In the genomic region with DNA sequence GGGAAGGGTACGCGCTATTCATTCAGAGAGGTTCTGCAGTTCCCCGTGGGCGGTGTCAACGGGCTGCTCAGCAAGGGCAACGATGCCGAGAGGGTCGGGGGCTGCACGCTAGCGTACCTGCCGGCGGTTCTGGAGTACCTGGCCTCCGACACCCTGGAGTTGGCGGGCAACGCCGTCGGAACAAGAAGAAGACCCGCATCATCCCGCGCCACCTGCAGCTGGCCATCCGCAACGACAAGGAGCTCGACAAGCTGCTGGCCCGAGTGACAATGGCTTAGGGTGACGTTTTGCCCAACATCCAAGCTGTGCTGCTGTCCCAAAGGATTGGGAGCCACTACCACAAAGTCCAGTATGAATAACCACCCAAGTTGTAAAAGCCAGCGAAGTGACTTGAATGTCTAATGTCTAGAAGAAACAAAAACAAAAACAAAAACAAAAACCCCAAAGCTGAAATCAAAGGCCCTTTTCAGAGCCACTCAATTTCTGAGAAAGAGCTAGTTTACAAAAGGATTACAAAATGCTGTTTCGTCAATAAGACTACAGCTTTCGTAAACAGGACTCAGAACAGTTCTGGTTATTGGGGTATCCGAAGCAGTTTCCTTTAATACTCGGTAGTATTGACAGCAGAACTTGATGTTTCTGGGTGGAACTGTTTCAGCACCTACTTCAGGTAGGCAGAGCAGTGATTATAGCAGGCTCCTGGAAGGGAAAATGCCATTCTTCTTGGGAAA, we compare ENCODE assay signal across 28 cellular contexts. TPM values are rescaled to one million over a fixed set of nuclear protein-coding genes. Genes with fewer than 3 reads are reported as not detected.
DNase-seq lines count a peak whose midpoint lies in the region; ATAC-seq, FAIRE-seq and TF ChIP-seq lines count a peak whose summit lies in the region.
"Had no signal": no experiment of that assay in that cellular context is flagged by ENCODE, and none has a peak within 500 bp of the region (broad histone marks: within the 10 kb centered on the region; RNA-seq: fewer than 3 reads in every experiment).

No MANE protein-coding gene starts in this region.

- FAIRE-seq in HepG2 (lab: Jason Lieb, UNC) (no peak), K562 (lab: Jason Lieb, UNC) (no peak)
- FAIRE-seq: RCC 7860 had no signal

- H3K9me1 ChIP-seq in K562 (ENCODE audit: control insufficient read depth, insufficient read depth, low read length) = no peaks in the 10 kb centered on the region

- H4K20me1 ChIP-seq in HepG2 (ENCODE audit: insufficient read depth, low read length) (no peaks in the 10 kb centered on the region), K562 (replicated peaks; ENCODE audit: control insufficient read depth, insufficient read depth, low read length) (no peaks in the 10 kb centered on the region), smooth muscle cell (ENCODE audit: low read depth) (no peaks in the 10 kb centered on the region)

- no peak for DNase-seq in HepG2 (ENCODE audit: low spot score)
- peak in 1 of 4 experiments; percentile 14 for DNase-seq in K562 (ENCODE audit: extremely low read depth in 1 of 4, low spot score in 3 of 4)
- peak; percentile 31 for DNase-seq in iPS-NIHi7 (ENCODE audit: extremely low spot score)
- no peak for DNase-seq in smooth muscle cell (lab: John Stamatoyannopoulos, UW; ENCODE audit: unreplicated experiment)
- no peak for DNase-seq in activated naive CD4-positive, alpha-beta T cell treated with anti-CD3 and anti-CD28 coated beads, Interleukin-2, amount 50 U/mL, for 16 hours
- DNase-seq: AML-193; C1 segment of cervical spinal cord; Calu3; CD8-positive, alpha-beta T cell; EL; GOT3; MG63; NCI-H1048; NCI-H1417 treated with DMSO at 0.1 percent for 48 hours; NCI-H187; NCI-H2107; NCI-H446 treated with DMSO at 0.1 percent for 48 hours; NCI-H526 treated with DMSO at 0.1 percent for 48 hours; OCI-M1; Right ventricle myocardium superior had no signal

- CTCF ChIA-PET in HepG2 (lab: Yijun Ruan, JAX; ENCODE audit: low intra/inter-chr PET ratio, low total read pairs) = no interaction called here
- CTCF ChIA-PET in K562 (lab: Yijun Ruan, JAX; ENCODE audit: low intra/inter-chr PET ratio) = no interaction called here

- BruUV-seq in HepG2 (replicated peaks; lab: Mats Ljungman, UMichigan) (no TSS peak), K562 (replicated peaks; lab: Mats Ljungman, UMichigan) (no TSS peak)

- H3K4me2 ChIP-seq in HepG2 (ENCODE audit: low read depth, low read length) (no peak overlapping the region), K562 (ENCODE audit: insufficient read depth, low read length) (0 out of 2 replicates have a peak overlapping the region, but pooled peaks have one; percentile 3), smooth muscle cell (no peak overlapping the region)

- H2AFZ ChIP-seq in HepG2 (ENCODE audit: low read length) (no peak overlapping the region), K562 (ENCODE audit: low read depth, low read length) (no peak overlapping the region), smooth muscle cell (ENCODE audit: low read depth) (peak overlapping the region; percentile 33)

- H3K9me3 ChIP-seq in liver (ENCODE audit: control insufficient read depth in 4 of 4, low read length in 3 of 4) (peaks cover 0 to 6% (median 2%) of the 10 kb centered on the region in 4 donors), HepG2 (ENCODE audit: low read length) (peaks cover 14% of the 10 kb centered on the region), K562 (replicated peaks; ENCODE audit: control insufficient read depth, insufficient read depth, low read depth, low read length) (no peaks in the 10 kb centered on the region), smooth muscle cell (replicated peaks; ENCODE audit: low read depth) (no peaks in the 10 kb centered on the region)
- H3K9me3 ChIP-seq: MG63 had no signal

- no peaks in the 10 kb centered on the region for H3K27me3 ChIP-seq in liver (ENCODE audit: control insufficient read depth in 4 of 4, insufficient read depth in 4 of 4, low read length in 3 of 4)
- no peaks in the 10 kb centered on the region for H3K27me3 ChIP-seq in HepG2 (ENCODE audit: control insufficient read depth in 1 of 2, insufficient read depth in 2 of 2, low read length in 2 of 2)
- peaks cover 21 to 26% of the 10 kb centered on the region in 2 experiments; a peak in 4 of 5 replicates for H3K27me3 ChIP-seq in K562 (ENCODE audit: control insufficient read depth in 2 of 2, insufficient read depth in 2 of 2, low read length in 2 of 2)
- no peaks in the 10 kb centered on the region for H3K27me3 ChIP-seq in smooth muscle cell (ENCODE audit: low read depth)
- H3K27me3 ChIP-seq: MG63 had no signal

- POLR2A ChIA-PET in HepG2 (lab: Yijun Ruan, JAX) = no interaction called here
- POLR2A ChIA-PET in K562 (lab: Yijun Ruan, JAX) = interaction anchor here (0.8 kb wide), 1 partner anchor 22 kb away, joined by 3 read pairs; the partner anchor contains the start of gene SLC17A4

- ATAC-seq in HepG2 (no peak), K562 (peak; percentile 71), HG03432 (IDR thresholded peaks at IDR 0.05; ENCODE audit: unreplicated experiment) (no peak), GM21529 (IDR thresholded peaks at IDR 0.05; ENCODE audit: unreplicated experiment) (no peak)
- ATAC-seq: CD8-positive, alpha-beta T cell had no signal

- H3K4me3 ChIP-seq in liver (ENCODE audit: low read depth in 1 of 3, low read length in 3 of 3) (no peak overlapping the region), HepG2 (replicated peaks in 1 of 3; ENCODE audit: insufficient read depth in 1 of 3, low read depth in 2 of 3, low read length in 3 of 3) (no peak overlapping the region), K562 (no peak overlapping the region), smooth muscle cell (no peak overlapping the region)
- H3K4me3 ChIP-seq: MG63 had no signal

- H3K9ac ChIP-seq in liver (ENCODE audit: low read depth in 1 of 2, low read length in 2 of 2) (no peak overlapping the region), HepG2 (ENCODE audit: insufficient read depth, low read depth, low read length) (no peak overlapping the region), K562 (ENCODE audit: insufficient read depth in 1 of 2, low read depth in 2 of 2, low read length in 2 of 2) (no peak overlapping the region), smooth muscle cell (ENCODE audit: low read depth) (no peak overlapping the region)

- TF ChIP-seq POLR2A in HepG2 (IDR thresholded peaks at IDR 0.05; ENCODE audit: insufficient read depth in 1 of 2, low read depth in 2 of 2, low read length in 2 of 2) = no peak
- TF ChIP-seq POLR2A in K562 (conservative IDR thresholded peaks at IDR 0.05) = no peak

- no peaks in the 10 kb centered on the region for H3F3A ChIP-seq in smooth muscle cell (ENCODE audit: low read depth)

- TF ChIP-seq CTCF in liver (IDR thresholded peaks at IDR 0.05; ENCODE audit: low read depth, low read length, missing input control) (peak; percentile 7), HepG2 (CRISPR knock-in tag; IDR thresholded peaks at IDR 0.05) (no peak), K562 (IDR thresholded peaks at IDR 0.05 in 2 of 3, conservative IDR thresholded peaks at IDR 0.05 in 1 of 3; ENCODE audit: insufficient read depth in 2 of 3, low read depth in 1 of 3, low read length in 3 of 3) (peak; percentile 22 to 39 (median 32); a peak in 2 of 6 replicates), smooth muscle cell (IDR thresholded peaks at IDR 0.05; ENCODE audit: borderline replicate concordance, insufficient read depth, poor library complexity, severe bottlenecking) (no peak)

- no peaks in the 10 kb centered on the region for H3K36me3 ChIP-seq in liver (ENCODE audit: control insufficient read depth in 4 of 4, insufficient read depth in 3 of 4, low read depth in 1 of 4, low read length in 3 of 4)
- no peaks in the 10 kb centered on the region for H3K36me3 ChIP-seq in HepG2 (replicated peaks in 1 of 2; ENCODE audit: control insufficient read depth in 1 of 2, insufficient read depth in 2 of 2, low read length in 2 of 2)
- H3K36me3 ChIP-seq in K562 (ENCODE audit: control insufficient read depth, insufficient read depth, low read length) = no peaks in the 10 kb centered on the region
- H3K36me3 ChIP-seq in smooth muscle cell (ENCODE audit: low read depth) = no peaks in the 10 kb centered on the region
- H3K36me3 ChIP-seq: MG63 had no signal

- TF ChIP-seq EP300 in HepG2 (IDR thresholded peaks at IDR 0.05; ENCODE audit: low read depth in 2 of 2, low read length in 2 of 2) (no peak), HepG2 (CRISPR knock-in tag; IDR thresholded peaks at IDR 0.05; ENCODE audit: borderline replicate concordance) (no peak), K562 (IDR thresholded peaks at IDR 0.05; ENCODE audit: low read length) (no peak)

- 57% methylated on average over 30 of the region's 30 CpGs for WGBS in liver
- 76% methylated on average over 28 of the region's 30 CpGs for WGBS in HepG2 (ENCODE audit: low lambda C conversion rate)
- 13% methylated on average over 30 of the region's 30 CpGs for WGBS in K562 (ENCODE audit: insufficient coverage, low coverage, missing lambda C conversion rate)
- 78% methylated on average over 28 of the region's 30 CpGs for WGBS in smooth muscle cell (ENCODE audit: low lambda C conversion rate)

- in situ Hi-C loops in HepG2 (cut with HindIII; ENCODE audit: extremely low pct_ligation_motif_present, low pct_unique_long_range_greater_than_20kb) (no loop called here), K562 (cut with MboI) (no loop called here)

- H3K79me2 ChIP-seq in HepG2 (ENCODE audit: insufficient read depth, low read length) (no peaks in the 10 kb centered on the region), K562 (ENCODE audit: control insufficient read depth, insufficient read depth, low read length) (no peaks in the 10 kb centered on the region), smooth muscle cell (ENCODE audit: low read depth) (no peaks in the 10 kb centered on the region)

- TF ChIP-seq RAD21 in liver (IDR thresholded peaks at IDR 0.05) = peak in 1 of 2 donors; percentile 40
- TF ChIP-seq RAD21 in HepG2 (CRISPR knock-in tag; IDR thresholded peaks at IDR 0.05) = no peak
- TF ChIP-seq RAD21 in K562 (CRISPR knock-in tag; conservative IDR thresholded peaks at IDR 0.05 in 1 of 2, IDR thresholded peaks at IDR 0.05 in 1 of 2) = peak in 1 of 2 experiments; percentile 21; a peak in 2 of 4 replicates

- intact Hi-C loops in HepG2 (cut with micrococcal nuclease; ENCODE audit: unreplicated experiment) (no loop called here), K562 (cut with micrococcal nuclease) (no loop called here)

- H3K4me1 ChIP-seq in liver (ENCODE audit: control insufficient read depth in 4 of 4, insufficient read depth in 4 of 4, low read length in 3 of 4) (no peaks in the 10 kb centered on the region), HepG2 (ENCODE audit: insufficient read depth, low read length) (no peaks in the 10 kb centered on the region), K562 (replicated peaks in 1 of 2; ENCODE audit: control insufficient read depth in 2 of 2, insufficient read depth in 2 of 2, low read length in 2 of 2) (peaks cover 0 to 6% of the 10 kb centered on the region in 2 experiments; a peak in 1 of 5 replicates), smooth muscle cell (ENCODE audit: low read depth) (no peaks in the 10 kb centered on the region)

- H3K27ac ChIP-seq in liver (ENCODE audit: low read depth in 1 of 2, low read length in 2 of 2) (no peak overlapping the region), HepG2 (ENCODE audit: extremely low read length, insufficient read depth, low read length) (no peak overlapping the region), K562 (ENCODE audit: extremely low read depth, low read depth, low read length) (no peak overlapping the region), smooth muscle cell (ENCODE audit: low read depth) (no peak overlapping the region)

RNA-seq across cellular contexts. Expression of gene SLC17A4, which starts 21.9 kb away (rescaled TPM):
- total RNA-seq in liver (10 to 100 TPM in 1 of 2 donors, 1 to 10 TPM in 1; 4.6 to 27.3 TPM), HepG2 (2016; rRNA removed; fragmentation: Illumina TruSeq; extraction: Trizol) (0.07 TPM in 2 replicates), K562 (2014; rRNA removed) (not detected in 2 replicates), K562 (2014; rRNA removed; fragmentation: Illumina TruSeq; extraction: Trizol) (not detected in 2 replicates), K562 (2015; rRNA removed; fragmentation: Illumina TruSeq; extraction: Trizol) (not detected in 2 replicates), K562 (2021) (not detected in 2 replicates), smooth muscle cell (not detected in 2 replicates)
- polyA plus RNA-seq in liver (10 to 100 TPM in 1 of 2 donors, 1 to 10 TPM in 1; 4.4 to 12.1 TPM), HepG2 (2011; rRNA removed) (0.04 TPM in 1 of 2 replicates, not detected in the other), K562 (2011; rRNA removed) (not detected in 2 replicates), K562 (2014; fragmentation: Illumina TruSeq; extraction: Trizol) (not detected in 2 replicates), K562 (2014; fragmentation: Nextera tagmentation; extraction: Ambion mirVana) (not detected), K562 (2014; rRNA removed) (not detected in 2 replicates), smooth muscle cell (not detected in 2 replicates)
- not detected in 2 replicates for total RNA-seq in HepG2 (2016; cell fraction: cytosol; rRNA removed; fragmentation: Illumina TruSeq; extraction: Trizol; ENCODE audit: low read depth)
- total RNA-seq in HepG2 (2016; cell fraction: insoluble cytoplasmic fraction; rRNA removed; fragmentation: Illumina TruSeq; extraction: Trizol) = not detected in 2 replicates
- not detected in 2 replicates for total RNA-seq in HepG2 (2016; cell fraction: membrane; rRNA removed; fragmentation: Illumina TruSeq; extraction: Trizol)
- 0.16 and 0.22 TPM in 2 replicates for total RNA-seq in HepG2 (2016; cell fraction: nucleus; rRNA removed; fragmentation: Illumina TruSeq; extraction: Trizol)
- polyA plus RNA-seq in HepG2 (2011; cell fraction: cytosol; rRNA removed) = not detected in 2 replicates
- 0.05 and 0.10 TPM in 2 replicates for polyA plus RNA-seq in HepG2 (2011; cell fraction: nucleus; rRNA removed)
- 0.08 and 0.56 TPM in 2 replicates for polyA plus RNA-seq in HepG2 (2012)
- not detected in 2 replicates for polyA plus RNA-seq in HepG2 (2016; cell fraction: cytosol; fragmentation: Illumina TruSeq; extraction: Trizol; ENCODE audit: low read depth)
- polyA plus RNA-seq in HepG2 (2016; cell fraction: insoluble cytoplasmic fraction; fragmentation: Illumina TruSeq; extraction: Trizol; ENCODE audit: low read depth) = not detected in 2 replicates
- polyA plus RNA-seq in HepG2 (2016; cell fraction: membrane; fragmentation: Illumina TruSeq; extraction: Trizol; ENCODE audit: low read depth) = not detected in 2 replicates
- 0.40 and 0.76 TPM in 2 replicates for polyA plus RNA-seq in HepG2 (2016; cell fraction: nucleus; fragmentation: Illumina TruSeq; extraction: Trizol; ENCODE audit: insufficient read depth, low read depth)
- polyA minus RNA-seq in HepG2 (2011; rRNA and poly(A)+ RNA removed; ENCODE audit: low replicate concordance) = 0.14 TPM in 1 of 2 replicates, not detected in the other
- not detected in 2 replicates for polyA minus RNA-seq in HepG2 (2011; cell fraction: cytosol; rRNA and poly(A)+ RNA removed)
- polyA minus RNA-seq in HepG2 (2011; cell fraction: nucleus; rRNA and poly(A)+ RNA removed) = 0.25 and 0.26 TPM in 2 replicates
- total RNA-seq in K562 (2011; cell fraction: chromatin; rRNA removed; ENCODE audit: low replicate concordance) = not detected in 2 replicates
- not detected in 2 replicates for total RNA-seq in K562 (2011; cell fraction: nucleolus; rRNA removed)
- total RNA-seq in K562 (2011; cell fraction: nucleoplasm; rRNA removed) = not detected in 2 replicates
- polyA plus RNA-seq in K562 (2011; cell fraction: cytosol; rRNA removed) = not detected in 2 replicates
- not detected in 2 replicates for polyA plus RNA-seq in K562 (2011; cell fraction: nucleus; rRNA removed)
- not detected in 2 replicates for polyA plus RNA-seq in K562 (2012)
- not detected in 2 replicates for polyA minus RNA-seq in K562 (2011; rRNA and poly(A)+ RNA removed)
- polyA minus RNA-seq in K562 (2011; cell fraction: cytosol; rRNA and poly(A)+ RNA removed) = not detected in 2 replicates
- polyA minus RNA-seq in K562 (2011; cell fraction: nucleus; rRNA and poly(A)+ RNA removed) = not detected in 2 replicates
- total RNA-seq: A172; CD8-positive, alpha-beta T cell; LHCN-M2; Right ventricle myocardium superior; SK-MEL-5 had no signal
- polyA plus RNA-seq: AG04450 had no signal

Comparison
In these comparisons a context has a peak if more than half of its experiments do, and no peak if none do; other contexts are left out.
1. CTCF ChIP-seq: peak in liver (single experiment) and K562 (3 of 3); none in HepG2 (single experiment) and smooth muscle cell (single experiment).